In genomic region chr1:15304708-15305326, GRCh38 we compare ENCODE assay signal across 8 cellular contexts. TPM values are rescaled to one million over a fixed set of nuclear protein-coding genes. Genes with fewer than 3 reads are reported as not detected.
A peak's percentile ranks its signal among the peaks of the same experiment; 100 is the strongest.
DNase-seq lines count a peak whose midpoint lies in the region; ATAC-seq and TF ChIP-seq lines count a peak whose summit lies in the region.

No MANE protein-coding gene starts in this region.

- H3K9me3 ChIP-seq in colonic mucosa, result no peaks in the 10 kb centered on the region

- H3K9ac ChIP-seq in colonic mucosa (ENCODE audit: low read depth in 2 of 2, low read length in 2 of 2), result no peak overlapping the region

- TF ChIP-seq CTCF in colonic mucosa (IDR thresholded peaks at IDR 0.05), result peak; percentile 96

- no peaks in the 10 kb centered on the region for H3K36me3 Mint-ChIP-seq in activated CD4-positive, alpha-beta T cell treated with anti-CD3 and anti-CD28 coated beads for 36 hours (ENCODE audit: low read depth)
- H3K36me3 Mint-ChIP-seq in memory B cell, result peaks cover 3% of the 10 kb centered on the region

- H3K27me3 ChIP-seq in colonic mucosa, result no peaks in the 10 kb centered on the region

- H3K4me3 Mint-ChIP-seq in activated CD4-positive, alpha-beta T cell treated with anti-CD3 and anti-CD28 coated beads for 36 hours, result no peak overlapping the region
- no peak overlapping the region for H3K4me3 Mint-ChIP-seq in memory B cell

- H3K36me3 ChIP-seq in colonic mucosa, result no peaks in the 10 kb centered on the region

- DNase-seq in NCI-H187 (lab: John Stamatoyannopoulos, UW) (peak; percentile 12 to 29), NCI-H187 treated with DMSO at 0.1 percent for 48 hours (lab: John Stamatoyannopoulos, UW) (no peak), NCI-H2029 treated with DMSO at 0.1 percent for 48 hours (lab: John Stamatoyannopoulos, UW) (peak; percentile 25), colonic mucosa (peak; percentile 82), memory B cell (ENCODE audit: low spot score in 2 of 2) (peak; percentile 44 to 59)
- peak; percentile 87 for DNase-seq in activated CD4-positive, alpha-beta T cell treated with anti-CD3 and anti-CD28 coated beads for 36 hours
- DNase-seq in stimulated activated CD8-positive, alpha-beta memory T cell treated with anti-CD3 and anti-CD28 coated beads, Interleukin-15, amount 100 ng/mL, for 1 hour (ENCODE audit: low read depth), result peak; percentile 46

- no peak overlapping the region for H3K4me3 ChIP-seq in colonic mucosa

- intact Hi-C loops in activated CD4-positive, alpha-beta T cell treated with anti-CD3 and anti-CD28 coated beads for 36 hours (cut with DNase I, micrococcal nuclease), result loop anchor here (1.0 kb wide), 3 partner anchors 33 to 177 kb away; no protein-coding TSS in a partner anchor
- intact Hi-C loops in colonic mucosa (cut with DNase I), result loop anchor here (2.0 kb wide), 1 partner anchor 174 kb away; no protein-coding TSS in a partner anchor

- POLR2A ChIA-PET in activated CD4-positive, alpha-beta T cell treated with anti-CD3 and anti-CD28 coated beads for 36 hours (lab: Charles Lee), result no interaction called here

- peaks cover 6% of the 10 kb centered on the region for H3K27me3 Mint-ChIP-seq in activated CD4-positive, alpha-beta T cell treated with anti-CD3 and anti-CD28 coated beads for 36 hours
- H3K27me3 Mint-ChIP-seq in memory B cell, result peaks cover 7% of the 10 kb centered on the region

- CTCF ChIA-PET in activated CD4-positive, alpha-beta T cell treated with anti-CD3 and anti-CD28 coated beads for 36 hours (lab: Charles Lee), result interaction anchor here (0.6 to 3.6 kb wide), 17 partner anchors 9 to 193 kb away, joined by 3 to 34 read pairs (median 4); no protein-coding TSS in a partner anchor

- no peaks in the 10 kb centered on the region for H3K9me3 Mint-ChIP-seq in activated CD4-positive, alpha-beta T cell treated with anti-CD3 and anti-CD28 coated beads for 36 hours (ENCODE audit: low read depth)
- no peaks in the 10 kb centered on the region for H3K9me3 Mint-ChIP-seq in memory B cell

- no peaks in the 10 kb centered on the region for H3K4me1 ChIP-seq in colonic mucosa

- no peaks in the 10 kb centered on the region for H3K4me1 Mint-ChIP-seq in activated CD4-positive, alpha-beta T cell treated with anti-CD3 and anti-CD28 coated beads for 36 hours
- peaks cover 4% of the 10 kb centered on the region for H3K4me1 Mint-ChIP-seq in memory B cell

- no peak overlapping the region for H3K27ac Mint-ChIP-seq in activated CD4-positive, alpha-beta T cell treated with anti-CD3 and anti-CD28 coated beads for 36 hours
- H3K27ac Mint-ChIP-seq in memory B cell, result no peak overlapping the region

- peak; percentile 83 for ATAC-seq in activated CD4-positive, alpha-beta T cell treated with anti-CD3 and anti-CD28 coated beads for 36 hours
- peak; percentile 66 for ATAC-seq in memory B cell (ENCODE audit: low read depth)
- no peak for ATAC-seq in GM21526 (IDR thresholded peaks at IDR 0.05; ENCODE audit: low FRiP score, unreplicated experiment)

- H3K27ac ChIP-seq in colonic mucosa, result no peak overlapping the region

RNA-seq across cellular contexts. Expression of gene FHAD1, which starts 57.8 kb away (rescaled TPM):
- total RNA-seq in activated CD4-positive, alpha-beta T cell treated with anti-CD3 and anti-CD28 coated beads for 36 hours, result under 1 TPM; 0.21 to 0.53 TPM
- 1 to 10 TPM; 1.5 to 1.8 TPM for total RNA-seq in colonic mucosa
